ENCODE assay signal across 8 cellular contexts in genomic region chrX:52345402-52345801, GRCh38. TPM values are rescaled to one million over a fixed set of nuclear protein-coding genes. Genes with fewer than 3 reads are reported as not detected.
DNase-seq lines count a peak whose midpoint lies in the region; ATAC-seq and TF ChIP-seq lines count a peak whose summit lies in the region.
"Not testable (repeated sequence)": the region's sequence is repeated elsewhere in the genome, so short reads cannot be mapped to it uniquely, and the experiment has no call there.

No MANE protein-coding gene starts in this region.

- H3K4me3 Mint-ChIP-seq in activated CD8-positive, alpha-beta T cell treated with anti-CD3 and anti-CD28 coated beads, Interleukin-2, amount 10 ng/mL, durations not matched to agents 7 days and 5 days: not testable (repeated sequence)

- CTCF ChIA-PET in AG04450 (lab: Charles Lee): interaction anchor here (0.7 kb wide), 1 partner anchor 910 kb away, joined by 5 read pairs; no protein-coding TSS in a partner anchor
- CTCF ChIA-PET in activated CD8-positive, alpha-beta T cell treated with anti-CD3 and anti-CD28 coated beads, Interleukin-2, amount 10 ng/mL, durations not matched to agents 7 days and 5 days (lab: Charles Lee): interaction anchor here (0.9 kb wide), 1 partner anchor 22 kb away, joined by 3 read pairs; no protein-coding TSS in a partner anchor

- not testable (repeated sequence) for H3K27ac ChIP-seq in AG04450 (ENCODE audit: low read depth, low read length); OCI-LY3 (ENCODE audit: low read length); colonic mucosa; spleen

- not testable (repeated sequence) for H3K36me3 ChIP-seq in OCI-LY3 (replicated peaks; ENCODE audit: low read depth, low read length); colonic mucosa; spleen

- not testable (repeated sequence) for H3K27ac Mint-ChIP-seq in activated CD8-positive, alpha-beta T cell treated with anti-CD3 and anti-CD28 coated beads, Interleukin-2, amount 10 ng/mL, durations not matched to agents 7 days and 5 days

- not testable (repeated sequence) for H3K9me3 ChIP-seq in AG04450 (ENCODE audit: control insufficient read depth, insufficient read depth, low read length); OCI-LY3 (ENCODE audit: insufficient read depth, low read length); colonic mucosa; spleen

- not testable (repeated sequence) for H3K27me3 Mint-ChIP-seq in activated CD8-positive, alpha-beta T cell treated with anti-CD3 and anti-CD28 coated beads, Interleukin-2, amount 10 ng/mL, durations not matched to agents 7 days and 5 days (ENCODE audit: low read depth)

- not testable (repeated sequence) for DNase-seq in AG04450 (ENCODE audit: low read depth, low spot score); spleen
- peak; percentile 35 for DNase-seq in GM13977 (ENCODE audit: low spot score)
- DNase-seq in activated CD8-positive, alpha-beta T cell treated with anti-CD3 and anti-CD28 coated beads, Interleukin-2, amount 10 ng/mL, durations not matched to agents 7 days and 5 days: peak; percentile 52
- DNase-seq in colonic mucosa: peak; percentile 64
- peak; percentile 43 for DNase-seq in iris pigment epithelial cell (ENCODE audit: low read depth)

- not testable (repeated sequence) for H3K4me1 ChIP-seq in OCI-LY3 (ENCODE audit: low read length); colonic mucosa; spleen

- not testable (repeated sequence) for H3K4me3 ChIP-seq in AG04450 (ENCODE audit: low read depth, low read length); OCI-LY3 (ENCODE audit: low read length); colonic mucosa; spleen

- H3K9ac ChIP-seq in OCI-LY3 (ENCODE audit: low read length); colonic mucosa (ENCODE audit: low read depth in 2 of 2, low read length in 2 of 2): not testable (repeated sequence)

- POLR2A ChIA-PET in AG04450 (lab: Yijun Ruan, JAX); activated CD8-positive, alpha-beta T cell treated with anti-CD3 and anti-CD28 coated beads, Interleukin-2, amount 10 ng/mL, durations not matched to agents 7 days and 5 days (lab: Charles Lee): not testable (repeated sequence)

- ATAC-seq in HG03520 (IDR thresholded peaks at IDR 0.05; ENCODE audit: unreplicated experiment): peak; percentile 58
- ATAC-seq in activated CD8-positive, alpha-beta T cell treated with anti-CD3 and anti-CD28 coated beads, Interleukin-2, amount 10 ng/mL, durations not matched to agents 7 days and 5 days: not testable (repeated sequence)

- intact Hi-C loops in colonic mucosa (cut with DNase I); spleen (cut with DNase I; ENCODE audit: low total_unique reads): not testable (repeated sequence)

- not testable (repeated sequence) for H3K27me3 ChIP-seq in AG04450 (ENCODE audit: control insufficient read depth, insufficient read depth, low read length); OCI-LY3 (ENCODE audit: low read depth, low read length); colonic mucosa
- peaks cover 0 to 11% (median 0%) of the 10 kb centered on the region in 7 donors for H3K27me3 ChIP-seq in spleen (replicated peaks in 1 of 7)

- H3K36me3 Mint-ChIP-seq in activated CD8-positive, alpha-beta T cell treated with anti-CD3 and anti-CD28 coated beads, Interleukin-2, amount 10 ng/mL, durations not matched to agents 7 days and 5 days (ENCODE audit: low read depth): not testable (repeated sequence)

- H3K4me2 ChIP-seq in OCI-LY3 (ENCODE audit: low read length): not testable (repeated sequence)

- in situ Hi-C loops in GM13977 (cut with MboI; ENCODE audit: low pct_unique_long_range_greater_than_20kb, low sequenced_read_pairs, unreplicated experiment): not testable (repeated sequence)

- WGBS in spleen, 5 donors: 21 to 36% (median 31%) methylated on average over 3 to 4 of the region's 4 CpGs

- TF ChIP-seq CTCF in AG04450 (IDR thresholded peaks at IDR 0.05; ENCODE audit: low read depth, low read length) (peak; percentile 52), GM13977 (IDR thresholded peaks at IDR 0.05; ENCODE audit: extremely low read depth, insufficient read depth, missing control alignments) (peak; percentile 72), OCI-LY3 (IDR thresholded peaks at IDR 0.05; ENCODE audit: low read depth, low read length) (peak; percentile 49), colonic mucosa (IDR thresholded peaks at IDR 0.05) (peak; percentile 47), spleen (IDR thresholded peaks at IDR 0.05 in 8 of 11, conservative IDR thresholded peaks at IDR 0.05 in 3 of 11) (peak in 8 of 11 experiments; percentile 25 to 54 (median 46))

- H3K79me2 ChIP-seq in OCI-LY3 (ENCODE audit: low read length): not testable (repeated sequence)

- not testable (repeated sequence) for H4K20me1 ChIP-seq in OCI-LY3 (ENCODE audit: insufficient read depth, low read length)

- H3K4me1 Mint-ChIP-seq in activated CD8-positive, alpha-beta T cell treated with anti-CD3 and anti-CD28 coated beads, Interleukin-2, amount 10 ng/mL, durations not matched to agents 7 days and 5 days (ENCODE audit: low read depth): not testable (repeated sequence)

- not testable (repeated sequence) for H3K9me3 Mint-ChIP-seq in activated CD8-positive, alpha-beta T cell treated with anti-CD3 and anti-CD28 coated beads, Interleukin-2, amount 10 ng/mL, durations not matched to agents 7 days and 5 days (ENCODE audit: insufficient read depth)

- not testable (repeated sequence) for H2AFZ ChIP-seq in OCI-LY3 (ENCODE audit: low read depth, low read length)

- TF ChIP-seq POLR2A in spleen (IDR thresholded peaks at IDR 0.05): not testable (repeated sequence)

RNA-seq across cellular contexts. Expression of gene XAGE2, which starts 23.4 kb away (rescaled TPM):
- polyA plus RNA-seq in AG04450 (2011; rRNA removed): not detected in 2 replicates
- polyA minus RNA-seq in AG04450 (2011; rRNA and poly(A)+ RNA removed): not detected in 2 replicates
- not detected for total RNA-seq in activated CD8-positive, alpha-beta T cell treated with anti-CD3 and anti-CD28 coated beads, Interleukin-2, amount 10 ng/mL, durations not matched to agents 7 days and 5 days
- not detected for total RNA-seq in colonic mucosa
- not detected for total RNA-seq in spleen
- not detected for polyA plus RNA-seq in spleen
